In the genomic region with DNA sequence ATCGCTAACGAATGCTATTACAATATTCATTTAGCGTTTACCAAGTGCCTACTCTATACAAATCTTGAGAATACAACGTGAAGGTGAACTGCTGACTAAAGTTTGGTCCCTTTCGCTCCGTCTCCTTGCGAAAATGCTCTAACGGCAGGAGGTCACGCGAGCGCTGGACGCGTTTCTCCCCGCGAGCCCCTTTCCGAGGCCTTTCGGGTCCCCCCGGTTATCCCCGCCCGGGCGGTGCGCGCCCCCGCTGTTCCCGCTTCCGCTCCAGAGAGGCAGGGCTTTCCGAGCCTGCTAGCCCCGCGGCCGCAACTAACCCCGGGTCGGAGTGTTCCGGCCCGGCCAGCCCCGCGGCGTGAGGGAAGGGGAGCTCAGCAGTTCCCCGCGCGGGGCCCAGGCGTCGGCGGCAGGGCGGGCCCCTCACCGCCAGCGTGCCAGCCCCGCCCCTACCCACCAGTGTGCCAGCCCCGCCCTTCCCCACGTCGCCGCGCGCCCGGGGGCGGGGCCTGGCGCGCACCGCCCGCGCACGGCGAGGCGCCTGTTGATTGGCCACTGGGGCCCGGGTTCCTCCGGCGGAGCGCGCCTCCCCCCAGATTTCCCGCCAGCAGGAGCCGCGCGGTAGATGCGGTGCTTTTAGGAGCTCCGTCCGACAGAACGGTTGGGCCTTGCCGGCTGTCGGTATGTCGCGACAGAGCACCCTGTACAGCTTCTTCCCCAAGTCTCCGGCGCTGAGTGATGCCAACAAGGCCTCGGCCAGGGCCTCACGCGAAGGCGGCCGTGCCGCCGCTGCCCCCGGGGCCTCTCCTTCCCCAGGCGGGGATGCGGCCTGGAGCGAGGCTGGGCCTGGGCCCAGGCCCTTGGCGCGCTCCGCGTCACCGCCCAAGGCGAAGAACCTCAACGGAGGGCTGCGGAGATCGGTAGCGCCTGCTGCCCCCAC, we compare ENCODE assay signal across 8 cellular contexts.
DNase-seq lines count a peak whose midpoint lies in the region; ATAC-seq lines count a peak whose summit lies in the region.

Gene MSH6, plus strand, starts transcription at position 589 of the 934 bp plus-strand sequence. Its CDS starts 89 bp downstream, at position 678.

- no peaks in the 10 kb centered on the region for H3K36me3 Mint-ChIP-seq in memory B cell

- peak within 1 kb of the TSS; percentile 99 for H3K4me3 Mint-ChIP-seq in memory B cell

- H3K27ac Mint-ChIP-seq in memory B cell: peak within 1 kb of the TSS; percentile 91

- DNase-seq in CMK (ENCODE audit: low read depth): peak; percentile 83
- peak; percentile 74 for DNase-seq in HS-27A (ENCODE audit: low read depth)
- DNase-seq in NK-92 treated with Interleukin-12 subunit alpha and Interleukin-12 subunit beta, amount 100 ng/mL, for 24 hours (lab: John Stamatoyannopoulos, UW): peak; percentile 76
- peak; percentile 94 for DNase-seq in activated CD8-positive, alpha-beta memory T cell treated with anti-CD3 and anti-CD28 coated beads for 24 hours
- DNase-seq in effector CD8-positive, alpha-beta T cell (lab: John Stamatoyannopoulos, UW): peak; percentile 81
- peak; percentile 88 to 90 for DNase-seq in memory B cell (ENCODE audit: low spot score in 2 of 2)
- peak; percentile 70 for DNase-seq in stimulated activated CD8-positive, alpha-beta memory T cell treated with anti-CD3 and anti-CD28 coated beads, Interleukin-12 subunit alpha, Interleukin-12 subunit beta, amount 100 ng/mL, for 24 hours (ENCODE audit: extremely low read depth)

- peak; percentile 70 for ATAC-seq in GM19468 (IDR thresholded peaks at IDR 0.05; ENCODE audit: extremely low read depth, unreplicated experiment)
- peak; percentile 86 for ATAC-seq in memory B cell (ENCODE audit: low read depth)

- H3K27me3 Mint-ChIP-seq in memory B cell: no peaks in the 10 kb centered on the region

- H3K4me1 Mint-ChIP-seq in memory B cell: peaks cover 15% of the 10 kb centered on the region

- H3K9me3 Mint-ChIP-seq in memory B cell: no peaks in the 10 kb centered on the region

Comparison
In these comparisons a context has a peak if more than half of its experiments do, and no peak if none do; other contexts are left out.
1. Peak in every context shown above with its lines: DNase-seq and ATAC-seq.